In the genomic region with DNA sequence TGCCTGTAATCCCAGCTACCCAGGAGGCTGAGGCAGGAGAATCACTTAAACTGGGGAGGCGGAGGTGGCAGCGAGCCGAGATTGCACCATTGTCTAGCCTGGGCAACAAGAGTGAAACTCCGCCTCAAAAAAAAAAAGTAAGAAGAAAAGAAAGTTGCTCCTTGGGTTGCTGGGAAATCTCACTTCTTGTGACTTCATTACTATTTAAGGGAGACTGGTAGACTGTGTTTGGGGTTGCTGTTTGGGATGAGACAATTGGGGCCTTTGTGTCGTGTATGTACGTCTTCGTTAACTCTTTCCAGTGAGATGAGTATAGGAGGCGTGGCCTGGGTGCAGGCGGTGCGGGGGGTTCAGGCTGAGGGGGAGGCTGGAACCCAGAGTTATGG, we compare ENCODE assay signal across 20 cellular contexts. TPM values are rescaled to one million over a fixed set of nuclear protein-coding genes. Genes with fewer than 3 reads are reported as not detected.
A peak's percentile ranks its signal among the peaks of the same experiment; 100 is the strongest.
DNase-seq lines count a peak whose midpoint lies in the region; ATAC-seq, FAIRE-seq and TF ChIP-seq lines count a peak whose summit lies in the region.
"Had no signal": no experiment of that assay in that cellular context is flagged by ENCODE, and none has a peak within 500 bp of the region (broad histone marks: within the 10 kb centered on the region; RNA-seq: fewer than 3 reads in every experiment).

No MANE protein-coding gene starts in this region.

- peaks cover 97% of the 10 kb centered on the region for H3K4me1 ChIP-seq in A549
- peaks cover 79% of the 10 kb centered on the region for H3K4me1 ChIP-seq in Panc1 (ENCODE audit: control insufficient read depth, insufficient read depth, low read length)
- peaks cover 57% of the 10 kb centered on the region for H3K4me1 ChIP-seq in osteoblast (ENCODE audit: insufficient read depth, low read length)
- H3K4me1 ChIP-seq in vagina: peaks cover 76% of the 10 kb centered on the region

- 91% methylated on average over 10 of the region's 10 CpGs for whole genome bisulfite sequencing in A549 (ENCODE audit: missing lambda C conversion rate)

- ATAC-seq in A549 (no peak), Panc1 (no peak), GM21515 (IDR thresholded peaks at IDR 0.05; ENCODE audit: unreplicated experiment) (no peak), HG03378 (IDR thresholded peaks at IDR 0.05; ENCODE audit: unreplicated experiment) (no peak)
- ATAC-seq: activated T-cell treated with anti-CD3 and anti-CD28 coated beads, Interleukin-2, amount 50 U/mL, for 72 hours; HCT116; natural killer cell treated with Interleukin-12 subunit alpha and Interleukin-12 subunit beta and Interleukin-15 and Interleukin-18, amount 100 ng/mL, for 72 hours; psoas muscle had no signal

- TF ChIP-seq POLR2A in A549 (IDR thresholded peaks at IDR 0.05; ENCODE audit: low read length): no peak
- TF ChIP-seq POLR2A in vagina (IDR thresholded peaks at IDR 0.05): no peak

- no TSS peak for BruUV-seq in Panc1 (replicated peaks; lab: Mats Ljungman, UMichigan)

- in situ Hi-C loops in Panc1 (cut with HindIII; ENCODE audit: low pct_unique_long_range_greater_than_20kb, low sequenced_read_pairs): no loop called here

- H4K20me1 ChIP-seq in osteoblast (ENCODE audit: insufficient read depth, low read length): peaks cover 25% of the 10 kb centered on the region

- H2AFZ ChIP-seq in osteoblast (ENCODE audit: low read length): no peak overlapping the region

- peaks cover 87% of the 10 kb centered on the region for H3K79me2 ChIP-seq in osteoblast (ENCODE audit: insufficient read depth, low read length)

- H3K4me2 ChIP-seq in A549 (0 out of 3 replicates have a peak overlapping the region, but pooled peaks have one; percentile 5), osteoblast (ENCODE audit: insufficient read depth, low read length) (no peak overlapping the region)
- H3K4me2 ChIP-seq: BLaER1 treated with 17β-estradiol and CSF1 and Interleukin-3, amounts not matched to agents 10 nM and 100 nM had no signal

- CTCF ChIA-PET in A549 (lab: Yijun Ruan, JAX) (interaction anchor here (0.8 to 20.8 kb wide), 5 partner anchors 22 to 69 kb away, joined by 3 to 439 read pairs (median 6); partner anchors contain the start of gene NDST1), Panc1 (lab: Charles Lee) (interaction anchor here (0.7 kb wide), 2 partner anchors 58 to 68 kb away, joined by 4 to 5 read pairs; no protein-coding TSS in a partner anchor)

- DNase-seq in A549 (ENCODE audit: low read depth in 1 of 2, low spot score in 1 of 2) (no peak), Panc1 (ENCODE audit: low read depth, low spot score) (no peak), epidermal melanocyte (ENCODE audit: insufficient read length, low spot score) (peak; percentile 73), osteoblast (ENCODE audit: insufficient read length, low spot score, missing footprints) (no peak), vagina (ENCODE audit: extremely low spot score in 2 of 2) (no peak), caudate nucleus (lab: John Stamatoyannopoulos, UW) (no peak)
- DNase-seq: ACHN; activated CD4-positive, alpha-beta T cell treated with anti-CD3 and anti-CD28 coated beads for 1 hour; activated T-cell treated with anti-CD3 and anti-CD28 coated beads, Interleukin-2, amount 50 U/mL, for 72 hours; kidney; midbrain; NCI-H2081 treated with DMSO at 0.1 percent for 48 hours; RPMI8226 had no signal

- intact Hi-C loops in Panc1 (cut with micrococcal nuclease; ENCODE audit: unreplicated experiment) (no loop called here), vagina (cut with DNase I) (no loop called here)

- H3K27ac ChIP-seq in A549: peak overlapping the region; percentile 42 to 92; a peak in 5 of 6 replicates
- peak overlapping the region; percentile 56; the same call in 1 of the 2 replicates for H3K27ac ChIP-seq in Panc1 (ENCODE audit: low read length)
- peak overlapping the region; percentile 11 for H3K27ac ChIP-seq in osteoblast (ENCODE audit: low read depth, low read length)
- no peak overlapping the region for H3K27ac ChIP-seq in vagina
- no peak overlapping the region for H3K27ac ChIP-seq in caudate nucleus (ENCODE audit: low read depth, low read length)
- H3K27ac ChIP-seq: BLaER1 treated with 17β-estradiol and CSF1 and Interleukin-3, amounts not matched to agents 10 nM and 100 nM; psoas muscle had no signal

- H3K4me3 ChIP-seq in A549: no peak overlapping the region
- H3K4me3 ChIP-seq in Panc1 (ENCODE audit: low read depth in 2 of 2, low read length in 2 of 2): no peak overlapping the region
- H3K4me3 ChIP-seq in osteoblast (ENCODE audit: insufficient read depth, low read length): no peak overlapping the region
- no peak overlapping the region for H3K4me3 ChIP-seq in vagina
- H3K4me3 ChIP-seq: BLaER1 treated with 17β-estradiol and CSF1 and Interleukin-3, amounts not matched to agents 10 nM and 100 nM; psoas muscle had no signal

- H3K9me3 ChIP-seq in A549: no peaks in the 10 kb centered on the region
- H3K9me3 ChIP-seq in Panc1 (ENCODE audit: control insufficient read depth, insufficient read depth, low read depth, low read length): no peaks in the 10 kb centered on the region
- H3K9me3 ChIP-seq in osteoblast (ENCODE audit: low read depth, low read length): no peaks in the 10 kb centered on the region
- no peaks in the 10 kb centered on the region for H3K9me3 ChIP-seq in vagina
- H3K9me3 ChIP-seq: BLaER1 treated with 17β-estradiol and CSF1 and Interleukin-3, amounts not matched to agents 10 nM and 100 nM; psoas muscle had no signal

- H3K27me3 ChIP-seq in Panc1 (ENCODE audit: control insufficient read depth, insufficient read depth, low read length) (no peaks in the 10 kb centered on the region), osteoblast (ENCODE audit: insufficient read depth, low read length) (no peaks in the 10 kb centered on the region), vagina (no peaks in the 10 kb centered on the region)
- H3K27me3 ChIP-seq: BLaER1 treated with 17β-estradiol and CSF1 and Interleukin-3, amounts not matched to agents 10 nM and 100 nM had no signal

- TF ChIP-seq RAD21 in A549 (conservative IDR thresholded peaks at IDR 0.05 in 1 of 2, IDR thresholded peaks at IDR 0.05 in 1 of 2): no peak

- no peak for FAIRE-seq in A549 (lab: Jason Lieb, UNC)
- FAIRE-seq: D721Med, kidney had no signal

- TF ChIP-seq CTCF in A549 (IDR thresholded peaks at IDR 0.05): no peak
- no peak for TF ChIP-seq CTCF in Panc1 (IDR thresholded peaks at IDR 0.05)
- no peak for TF ChIP-seq CTCF in osteoblast (IDR thresholded peaks at IDR 0.05; ENCODE audit: extremely low read depth, low read depth, low read length)
- TF ChIP-seq CTCF in vagina (IDR thresholded peaks at IDR 0.05): no peak

- no peaks in the 10 kb centered on the region for H3K36me3 ChIP-seq in Panc1 (ENCODE audit: control insufficient read depth, insufficient read depth, low read length)
- peaks cover 40% of the 10 kb centered on the region for H3K36me3 ChIP-seq in osteoblast (ENCODE audit: insufficient read depth, low read length)
- H3K36me3 ChIP-seq in vagina: peaks cover 0 to 6% of the 10 kb centered on the region in 2 donors

- TF ChIP-seq EP300 in A549 (IDR thresholded peaks at IDR 0.05): no peak

- POLR2A ChIA-PET in A549 (lab: Yijun Ruan, JAX): no interaction called here
- POLR2A ChIA-PET in Panc1 (lab: Charles Lee): no interaction called here

TF ChIP-seq in A549, 52 proteins besides CTCF, POLR2A, EP300 and RAD21:
- no peak for TF ChIP-seq ZFP36 (IDR thresholded peaks at IDR 0.05; ENCODE audit: borderline replicate concordance, partially characterized antibody)
- TF ChIP-seq RFX5 (IDR thresholded peaks at IDR 0.05): no peak
- TF ChIP-seq ZC3H11A (IDR thresholded peaks at IDR 0.05): no peak
- TF ChIP-seq RNF2 (IDR thresholded peaks at IDR 0.05; ENCODE audit: borderline replicate concordance, low read depth): no peak
- TF ChIP-seq JUN (IDR thresholded peaks at IDR 0.05): no peak
- TF ChIP-seq NPAS2 (CRISPR knock-in tag; IDR thresholded peaks at IDR 0.05; ENCODE audit: borderline replicate concordance): no peak
- TF ChIP-seq CBX8 (IDR thresholded peaks at IDR 0.05): no peak
- TF ChIP-seq HMGXB4 (CRISPR knock-in tag; IDR thresholded peaks at IDR 0.05; ENCODE audit: borderline replicate concordance): no peak
- no peak for TF ChIP-seq FOXS1 (CRISPR knock-in tag; IDR thresholded peaks at IDR 0.05)
- no peak for TF ChIP-seq NFE2L2 (conservative IDR thresholded peaks at IDR 0.05; ENCODE audit: low read length)
- TF ChIP-seq HDAC2 (IDR thresholded peaks at IDR 0.05): no peak
- TF ChIP-seq USF2 (IDR thresholded peaks at IDR 0.05): no peak
- TF ChIP-seq HEYL (CRISPR knock-in tag; IDR thresholded peaks at IDR 0.05): no peak

RNA-seq across cellular contexts. Expression of gene NDST1, which starts 11.6 kb away (rescaled TPM):
- polyA plus RNA-seq in A549 (2011; rRNA removed) (24.4 and 27.7 TPM in 2 replicates), A549 (2017; fragmentation: RNase III; extraction: RNeasy Plus Mini Kit Qiagen cat#74134 plus additional on column Dnase treatment) (50.8 to 59.7 TPM (median 55.8 TPM) in 3 replicates)
- 28.2 and 45.6 TPM in 2 replicates for polyA plus RNA-seq in A549 (2012; cell fraction: cytosol; rRNA removed)
- 70.2 and 91.2 TPM in 2 replicates for polyA plus RNA-seq in A549 (2012; cell fraction: nucleus; rRNA removed)
- 37.2 and 50.7 TPM in 2 replicates for polyA minus RNA-seq in A549 (2011; rRNA and poly(A)+ RNA removed)
- total RNA-seq in Panc1 (2021; ENCODE audit: unreplicated experiment) (142 TPM), osteoblast (89.9 and 104 TPM in 2 replicates), vagina (73.9 TPM)
- polyA plus RNA-seq in Panc1 (2012; ENCODE audit: insufficient read length): 80.5 TPM

Comparison
In these comparisons a context has a peak if more than half of its experiments do, and no peak if none do; other contexts are left out.
1. H3K27ac ChIP-seq: peak in A549 (2 of 2), Panc1 (single experiment) and osteoblast (single experiment); none in vagina (single experiment) and caudate nucleus (single experiment).